In genomic region chr2:113437508-113438465, GRCh38 we compare ENCODE assay signal across 8 cellular contexts. TPM values are rescaled to one million over a fixed set of nuclear protein-coding genes. Genes with fewer than 3 reads are reported as not detected.
DNase-seq lines count a peak whose midpoint lies in the region; TF ChIP-seq lines count a peak whose summit lies in the region.
"Not testable (repeated sequence)": the region's sequence is repeated elsewhere in the genome, so short reads cannot be mapped to it uniquely, and the experiment has no call there.

ZNG1B (plus strand) TSS chr2:113437691; CDS start chr2:113437869, 178 bp downstream.

- not testable (repeated sequence) for H3K79me1 ChIP-seq in mesendoderm (ENCODE audit: low read length)

- DNase-seq in ELR (ENCODE audit: low read depth) (peak; percentile 13), fibroblast of the aortic adventitia (ENCODE audit: low read depth) (peak; percentile 6), mesendoderm (peak; percentile 50)
- DNase-seq in NCI-H460 (ENCODE audit: extremely low read depth, low read depth); astrocyte of the cerebellum (ENCODE audit: low read depth): not testable (repeated sequence)
- DNase-seq in activated CD4-positive, alpha-beta T cell treated with anti-CD3 and anti-CD28 coated beads, Interleukin-2, amount 50 U/mL, for 24 hours (ENCODE audit: low read depth in 1 of 2, low spot score in 1 of 2), result peak; percentile 41 to 73

- H3K23ac ChIP-seq in mesendoderm (ENCODE audit: low read length), result not testable (repeated sequence)

- not testable (repeated sequence) for H3K36me3 ChIP-seq in mesendoderm (ENCODE audit: control insufficient read depth, insufficient read depth, low read length); skeletal muscle tissue (ENCODE audit: control insufficient read depth in 3 of 3, insufficient read depth in 3 of 3, low read length in 3 of 3)

- not testable (repeated sequence) for H3K4me1 ChIP-seq in mesendoderm (ENCODE audit: control insufficient read depth, low read depth, low read length); skeletal muscle tissue (ENCODE audit: control insufficient read depth in 3 of 3, insufficient read depth in 3 of 3, low read length in 3 of 3)

- H4K8ac ChIP-seq in mesendoderm (ENCODE audit: low read depth, low read length), result not testable (repeated sequence)

- H3K4me3 ChIP-seq in astrocyte of the cerebellum (ENCODE audit: low read depth, low read length) (peak within 1 kb of the TSS; percentile 48), fibroblast of the aortic adventitia (ENCODE audit: low read depth, low read length) (peak within 1 kb of the TSS; percentile 66), mesendoderm (ENCODE audit: low read length) (peak within 1 kb of the TSS; percentile 43), skeletal muscle tissue (ENCODE audit: low read length in 3 of 3) (peak within 1 kb of the TSS; percentile 65 to 70 (median 67))

- no CpG with 5 or more reads among the region's 56 CpGs for WGBS in mesendoderm (ENCODE audit: extremely low coverage, insufficient coverage, low lambda C conversion rate)

- not testable (repeated sequence) for H2BK120ac ChIP-seq in mesendoderm (ENCODE audit: low read depth, low read length)

- not testable (repeated sequence) for TF ChIP-seq CTCF in astrocyte of the cerebellum (IDR thresholded peaks at IDR 0.05; ENCODE audit: low read depth, low read length, missing control alignments); fibroblast of the aortic adventitia (IDR thresholded peaks at IDR 0.05; ENCODE audit: insufficient read depth, low read length); subcutaneous adipose tissue (IDR thresholded peaks at IDR 0.05; ENCODE audit: low read depth)

- not testable (repeated sequence) for H2BK5ac ChIP-seq in mesendoderm (ENCODE audit: low read length)

- not testable (repeated sequence) for H3K27me3 ChIP-seq in mesendoderm (ENCODE audit: insufficient read depth, low read length, poor library complexity); skeletal muscle tissue (ENCODE audit: control insufficient read depth in 3 of 3, insufficient read depth in 3 of 3, low read length in 3 of 3)

- H2BK15ac ChIP-seq in mesendoderm (replicated peaks; ENCODE audit: low read depth), result not testable (repeated sequence)

- not testable (repeated sequence) for H3K79me2 ChIP-seq in mesendoderm (ENCODE audit: control insufficient read depth, insufficient read depth, low read length)

- peak within 1 kb of the TSS; percentile 73 for H3K56ac ChIP-seq in mesendoderm (ENCODE audit: low read length)

- H2AK5ac ChIP-seq in mesendoderm (ENCODE audit: low read length), result not testable (repeated sequence)

- peak within 1 kb of the TSS; percentile 49 for H3K9ac ChIP-seq in mesendoderm (ENCODE audit: low read length)
- peak within 1 kb of the TSS in 2 of 3 donors; percentile 54 to 67 for H3K9ac ChIP-seq in skeletal muscle tissue (ENCODE audit: low read depth in 1 of 3, low read length in 3 of 3)

- not testable (repeated sequence) for H4K5ac ChIP-seq in mesendoderm (ENCODE audit: low read length)

- H3K18ac ChIP-seq in mesendoderm (ENCODE audit: low read length), result not testable (repeated sequence)

- H3K4ac ChIP-seq in mesendoderm (ENCODE audit: low read depth, low read length), result not testable (repeated sequence)

- not testable (repeated sequence) for H3K9me3 ChIP-seq in skeletal muscle tissue (ENCODE audit: control insufficient read depth in 3 of 3, low read length in 3 of 3)

- H3K4me2 ChIP-seq in mesendoderm (ENCODE audit: low read length), result peak within 1 kb of the TSS; percentile 36

- not testable (repeated sequence) for H3K27ac ChIP-seq in mesendoderm (ENCODE audit: low read depth, low read length)
- peak within 1 kb of the TSS; percentile 62 for H3K27ac ChIP-seq in skeletal muscle tissue (ENCODE audit: low read depth, low read length)

- in situ Hi-C loops in astrocyte of the cerebellum (cut with HindIII; ENCODE audit: low sequenced_read_pairs), result not testable (repeated sequence)

RNA-seq across cellular contexts. Expression of gene ZNG1B, which starts in this region (rescaled TPM):
- 39.0 and 42.7 TPM in 2 replicates for total RNA-seq in NCI-H460 (2014; rRNA removed; shearing (Covaris generic))
- 70.6 and 101 TPM in 2 replicates for polyA plus RNA-seq in NCI-H460 (2014; cell fraction: nucleus; rRNA removed)
- total RNA-seq in fibroblast of the aortic adventitia (ENCODE audit: low replicate concordance), result 32.5 and 41.0 TPM in 2 replicates
- 36.8 TPM for polyA plus RNA-seq in mesendoderm (2013, experiment 1 of 2)
- 36.0 TPM for polyA plus RNA-seq in mesendoderm (2013, experiment 2 of 2)
- 19.8 TPM for total RNA-seq in skeletal muscle tissue
- 10 to 100 TPM; 23.3 to 27.5 (median 26.1) TPM for total RNA-seq in subcutaneous adipose tissue
